Comparison of ENCODE assay signal across 17 cellular contexts in the genomic region with DNA sequence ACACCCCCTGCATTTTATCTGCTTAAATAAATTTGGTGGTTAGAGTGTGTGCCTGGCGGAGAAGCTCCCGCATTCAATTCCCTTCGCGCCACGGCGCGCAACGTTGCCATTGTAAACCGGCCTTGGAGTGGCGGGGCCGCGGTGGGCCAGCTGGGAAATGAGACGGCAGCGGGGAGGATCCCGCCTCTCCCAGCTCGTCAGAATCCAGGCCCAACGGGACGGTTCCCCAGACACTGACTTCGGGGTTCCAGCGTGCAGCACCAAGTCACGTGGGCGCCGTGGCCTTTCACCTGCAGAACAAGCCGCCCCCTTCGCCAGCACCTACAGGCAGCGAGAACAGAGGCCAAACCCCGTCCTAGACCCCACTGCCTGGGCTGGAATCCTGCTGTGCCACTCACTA.
DNase-seq lines count a peak whose midpoint lies in the region; ATAC-seq, FAIRE-seq and TF ChIP-seq lines count a peak whose summit lies in the region.
"Had no signal": no experiment of that assay in that cellular context is flagged by ENCODE, and none has a peak within 500 bp of the region (broad histone marks: within the 10 kb centered on the region; RNA-seq: fewer than 3 reads in every experiment).

No MANE protein-coding gene starts in this region.

- H3K9me3 ChIP-seq in H9 (ENCODE audit: control insufficient read depth, low read depth, low read length) (no peaks in the 10 kb centered on the region), astrocyte (ENCODE audit: insufficient read depth, low read depth, low read length) (no peaks in the 10 kb centered on the region), stomach (no peaks in the 10 kb centered on the region), smooth muscle cell (replicated peaks; ENCODE audit: low read depth) (no peaks in the 10 kb centered on the region)

- no peak overlapping the region for H3K4ac ChIP-seq in H9 (ENCODE audit: low read depth, low read length)

- no peak overlapping the region for H4K5ac ChIP-seq in H9 (ENCODE audit: insufficient read length, low read depth, low read length)

- H3K14ac ChIP-seq in H9 (ENCODE audit: insufficient read depth, low read length) = no peak overlapping the region

- no peak overlapping the region for H3K9ac ChIP-seq in H9 (ENCODE audit: extremely low read depth, insufficient read length, low read length)
- H3K9ac ChIP-seq in astrocyte (ENCODE audit: low read length) = no peak overlapping the region
- H3K9ac ChIP-seq in smooth muscle cell (ENCODE audit: low read depth) = no peak overlapping the region

- H3K36me3 Mint-ChIP-seq in H9 (ENCODE audit: insufficient read depth in 1 of 3, low read depth in 3 of 3) (no peaks in the 10 kb centered on the region), astrocyte (ENCODE audit: low read depth, unreplicated experiment) (peaks cover 1% of the 10 kb centered on the region)
- H3K36me3 Mint-ChIP-seq: naive thymus-derived CD4-positive, alpha-beta T cell had no signal

- no peak overlapping the region for H3K56ac ChIP-seq in H9 (ENCODE audit: insufficient read length, low read depth, low read length)

- intact Hi-C loops in stomach (cut with DNase I; ENCODE audit: low total_unique reads) = no loop called here

- H3K79me1 ChIP-seq in H9 (ENCODE audit: insufficient read depth, low read depth, low read length, poor library complexity, severe bottlenecking) = no peaks in the 10 kb centered on the region

- no peaks in the 10 kb centered on the region for H3K27me3 ChIP-seq in H9 (ENCODE audit: insufficient read depth, low read length)
- H3K27me3 ChIP-seq in astrocyte (ENCODE audit: insufficient read depth, low read length) = peaks cover 6% of the 10 kb centered on the region
- H3K27me3 ChIP-seq in stomach = peaks cover 0 to 59% (median 10%) of the 10 kb centered on the region in 3 donors
- H3K27me3 ChIP-seq in brain microvascular endothelial cell (replicated peaks) = no peaks in the 10 kb centered on the region
- H3K27me3 ChIP-seq in smooth muscle cell (ENCODE audit: low read depth) = no peaks in the 10 kb centered on the region
- H3K27me3 ChIP-seq: cardiac muscle cell had no signal

- no peak overlapping the region for H2BK12ac ChIP-seq in H9 (ENCODE audit: insufficient read length, low read depth, low read length)

- H3K4me1 ChIP-seq in H9 (ENCODE audit: insufficient read depth, low read length) (no peaks in the 10 kb centered on the region; the same call in 1 of the 2 replicates), astrocyte (ENCODE audit: insufficient read depth, low read length) (peaks cover 3% of the 10 kb centered on the region), stomach (peaks cover 10 to 20% (median 14%) of the 10 kb centered on the region in 4 donors), smooth muscle cell (ENCODE audit: low read depth) (no peaks in the 10 kb centered on the region)

- no peak overlapping the region for H2BK120ac ChIP-seq in H9 (ENCODE audit: low read depth, low read length, poor library complexity, severe bottlenecking)

- H3K18ac ChIP-seq in H9 (ENCODE audit: insufficient read length, low read depth, low read length) = no peak overlapping the region

- H3K27ac ChIP-seq in H9 (ENCODE audit: insufficient read length, low read depth, low read length) (no peak overlapping the region), astrocyte (ENCODE audit: low read depth, low read length) (no peak overlapping the region), stomach (no peak overlapping the region), brain microvascular endothelial cell (no peak overlapping the region), smooth muscle cell (ENCODE audit: low read depth) (no peak overlapping the region)
- H3K27ac ChIP-seq: cardiac muscle cell, HL-60 had no signal

- H3K9me3 Mint-ChIP-seq in H9 = no peaks in the 10 kb centered on the region; a peak in 1 of 5 replicates
- H3K9me3 Mint-ChIP-seq in astrocyte (ENCODE audit: unreplicated experiment) = peaks cover 3% of the 10 kb centered on the region
- H3K9me3 Mint-ChIP-seq: activated T-cell treated with anti-CD3 and anti-CD28 coated beads, Interleukin-2, amount 50 U/mL, for 72 hours had no signal

- in situ Hi-C loops in brain microvascular endothelial cell (cut with HindIII; ENCODE audit: low pct_ligation_motif_present, low sequenced_read_pairs) = no loop called here

- no peaks in the 10 kb centered on the region for H3F3A ChIP-seq in smooth muscle cell (ENCODE audit: low read depth)

- no peak overlapping the region for H4K91ac ChIP-seq in H9 (ENCODE audit: insufficient read length, low read depth, low read length)

- H2BK15ac ChIP-seq in H9 (ENCODE audit: low read depth, low read length) = no peak overlapping the region

- TF ChIP-seq POLR2A in stomach (IDR thresholded peaks at IDR 0.05) = no peak

- H3K4me2 ChIP-seq in H9 (ENCODE audit: insufficient read depth, insufficient read length, low read length) (no peak overlapping the region), astrocyte (ENCODE audit: low read length) (peak overlapping the region; percentile 36), smooth muscle cell (no peak overlapping the region)

- H3K4me3 ChIP-seq in astrocyte (ENCODE audit: insufficient read depth, low read depth, low read length) (no peak overlapping the region), stomach (peak overlapping the region in 3 of 4 donors; percentile 4 to 17 (median 7)), brain microvascular endothelial cell (ENCODE audit: low read depth, low read length) (no peak overlapping the region), smooth muscle cell (no peak overlapping the region)
- H3K4me3 ChIP-seq: cardiac muscle cell, lung had no signal

- FAIRE-seq in astrocyte (lab: Jason Lieb, UNC) = no peak

- H3K27me3 Mint-ChIP-seq in H9 (ENCODE audit: low read depth) (peaks cover 27% of the 10 kb centered on the region), astrocyte (ENCODE audit: low read depth, unreplicated experiment) (peaks cover 36% of the 10 kb centered on the region)

- no peak for TF ChIP-seq EP300 in stomach (IDR thresholded peaks at IDR 0.05)

- no CpG with 5 or more reads among the region's 27 CpGs for WGBS in H9 (ENCODE audit: extremely low coverage, insufficient read length, low lambda C conversion rate)
- 20 to 50% (median 29%) methylated on average over 27 of the region's 27 CpGs for WGBS in stomach, 5 donors
- WGBS in smooth muscle cell (ENCODE audit: low lambda C conversion rate) = 90% methylated on average over 27 of the region's 27 CpGs

- no peak overlapping the region for H2BK5ac ChIP-seq in H9 (ENCODE audit: insufficient read length, low read length)

- H2AFZ ChIP-seq in H9 (ENCODE audit: low read length) (no peak overlapping the region), astrocyte (ENCODE audit: low read depth, low read length) (no peak overlapping the region), smooth muscle cell (ENCODE audit: low read depth) (no peak overlapping the region)

- H3K36me3 ChIP-seq in astrocyte (ENCODE audit: insufficient read depth, low read length) = no peaks in the 10 kb centered on the region
- H3K36me3 ChIP-seq in stomach = no peaks in the 10 kb centered on the region
- no peaks in the 10 kb centered on the region for H3K36me3 ChIP-seq in brain microvascular endothelial cell (replicated peaks)
- H3K36me3 ChIP-seq in smooth muscle cell (ENCODE audit: low read depth) = no peaks in the 10 kb centered on the region
- H3K36me3 ChIP-seq: cardiac muscle cell had no signal

- H3K23me2 ChIP-seq in H9 (ENCODE audit: insufficient read length, low read depth, low read length, poor library complexity, severe bottlenecking) = no peaks in the 10 kb centered on the region

- no peak overlapping the region for H3T11ph ChIP-seq in H9 (ENCODE audit: low read length)

- H2BK20ac ChIP-seq in H9 (ENCODE audit: low read depth, low read length, poor library complexity, severe bottlenecking) = no peak overlapping the region

- no peak overlapping the region for H3K27ac Mint-ChIP-seq in H9
- H3K27ac Mint-ChIP-seq in astrocyte (ENCODE audit: unreplicated experiment) = no peak overlapping the region
- H3K27ac Mint-ChIP-seq: activated T-cell treated with anti-CD3 and anti-CD28 coated beads, Interleukin-2, amount 50 U/mL, for 72 hours; naive thymus-derived CD4-positive, alpha-beta T cell had no signal

- peak; percentile 32 for DNase-seq in H9
- no peak for DNase-seq in astrocyte (ENCODE audit: low read depth)
- DNase-seq in mesenteric fat pad (ENCODE audit: low spot score) = peak; percentile 86
- DNase-seq in stomach = peak; percentile 24
- no peak for DNase-seq in brain microvascular endothelial cell
- no peak for DNase-seq in DMS53 treated with DMSO at 0.1 percent for 48 hours (lab: John Stamatoyannopoulos, UW; ENCODE audit: unreplicated experiment)
- DNase-seq in smooth muscle cell (lab: John Stamatoyannopoulos, UW; ENCODE audit: unreplicated experiment) = no peak
- DNase-seq: activated T-cell treated with anti-CD3 and anti-CD28 coated beads, Interleukin-2, amount 50 U/mL, for 72 hours; NCI-H187 treated with DMSO at 0.1 percent for 48 hours; stimulated activated naive CD8-positive, alpha-beta T cell treated with anti-CD3 and anti-CD28 coated beads, Interleukin-15, Interleukin-2, amounts not matched to agents 100 U/mL and 50 U/mL, for 24 hours; T-helper 1 cell had no signal

- no peak for ATAC-seq in HG03135 (IDR thresholded peaks at IDR 0.05; ENCODE audit: unreplicated experiment)
- ATAC-seq: activated T-cell treated with anti-CD3 and anti-CD28 coated beads, Interleukin-2, amount 50 U/mL, for 72 hours; naive thymus-derived CD4-positive, alpha-beta T cell; Right ventricle myocardium inferior; stimulated activated naive CD8-positive, alpha-beta T cell treated with anti-CD3 and anti-CD28 coated beads, Interleukin-15, Interleukin-2, amounts not matched to agents 100 U/mL and 50 U/mL, for 24 hours had no signal

- H2AK5ac ChIP-seq in H9 (ENCODE audit: insufficient read length, low read length) = no peak overlapping the region

- TF ChIP-seq CTCF in H9 (conservative IDR thresholded peaks at IDR 0.05) = no peak
- no peak for TF ChIP-seq CTCF in astrocyte (IDR thresholded peaks at IDR 0.05; ENCODE audit: insufficient read depth, low read depth, low read length)
- TF ChIP-seq CTCF in stomach (IDR thresholded peaks at IDR 0.05) = no peak
- no peak for TF ChIP-seq CTCF in brain microvascular endothelial cell (IDR thresholded peaks at IDR 0.05; ENCODE audit: low read depth, low read length, missing control alignments)
- no peak for TF ChIP-seq CTCF in smooth muscle cell (IDR thresholded peaks at IDR 0.05; ENCODE audit: borderline replicate concordance, insufficient read depth, poor library complexity, severe bottlenecking)

- H4K20me1 ChIP-seq in H9 (ENCODE audit: control insufficient read depth, insufficient read depth, insufficient read length) (no peaks in the 10 kb centered on the region), astrocyte (ENCODE audit: insufficient read depth, low read length) (no peaks in the 10 kb centered on the region), smooth muscle cell (ENCODE audit: low read depth) (peaks cover 8% of the 10 kb centered on the region)

- H3K4me1 Mint-ChIP-seq in H9 (peaks cover 41 to 45% of the 10 kb centered on the region in 2 experiments), astrocyte (ENCODE audit: low read depth, unreplicated experiment) (peaks cover 6% of the 10 kb centered on the region)

- H3K23ac ChIP-seq in H9 (ENCODE audit: insufficient read length, low read depth, low read length) = no peak overlapping the region

- H3K4me3 Mint-ChIP-seq in H9 (no peak overlapping the region; a peak in 1 of 5 replicates), astrocyte (ENCODE audit: unreplicated experiment) (no peak overlapping the region)
- H3K4me3 Mint-ChIP-seq: activated T-cell treated with anti-CD3 and anti-CD28 coated beads, Interleukin-2, amount 50 U/mL, for 72 hours had no signal

- H3K79me2 ChIP-seq in H9 (ENCODE audit: insufficient read depth, low read length) (no peaks in the 10 kb centered on the region), astrocyte (ENCODE audit: insufficient read depth, low read length) (no peaks in the 10 kb centered on the region), smooth muscle cell (ENCODE audit: low read depth) (no peaks in the 10 kb centered on the region)

- H4K8ac ChIP-seq in H9 (replicated peaks; ENCODE audit: insufficient read length, low read depth, low read length) = no peak overlapping the region

Comparison
In these comparisons a context has a peak if more than half of its experiments do, and no peak if none do; other contexts are left out.
1. DNase-seq: peak in H9 (single experiment), mesenteric fat pad (single experiment) and stomach (single experiment); none in astrocyte (single experiment), brain microvascular endothelial cell (single experiment), DMS53 treated with DMSO at 0.1 percent for 48 hours (single experiment) and smooth muscle cell (single experiment).
2. H3K4me3 ChIP-seq: peak in stomach (3 of 4); none in astrocyte (single experiment), brain microvascular endothelial cell (single experiment) and smooth muscle cell (single experiment).